1 cellular context compared by ENCODE assay signal in genomic region chrX:139882299-139882698, GRCh38.
TF ChIP-seq lines count a peak whose summit lies in the region.

No MANE protein-coding gene starts in this region.

TF ChIP-seq in IMR-90, 13 proteins besides CTCF, POLR2A, EP300 and RAD21:
- no peak for TF ChIP-seq CEBPB (IDR thresholded peaks at IDR 0.05; ENCODE audit: low read depth, low read length)
- no peak for TF ChIP-seq SMC3 (IDR thresholded peaks at IDR 0.05; ENCODE audit: low read depth, low read length)
